Comparison of ENCODE assay signal across 13 cellular contexts in genomic region chr5:91190333-91190680, GRCh38.
DNase-seq lines count a peak whose midpoint lies in the region; ATAC-seq and TF ChIP-seq lines count a peak whose summit lies in the region.
"Had no signal": no experiment of that assay in that cellular context is flagged by ENCODE, and none has a peak within 500 bp of the region (broad histone marks: within the 10 kb centered on the region; RNA-seq: fewer than 3 reads in every experiment).

No MANE protein-coding gene starts in this region.

- H3K27me3 ChIP-seq in esophagus (ENCODE audit: control insufficient read depth in 1 of 2, insufficient read depth in 2 of 2, low read length in 2 of 2) (no peaks in the 10 kb centered on the region), neuronal stem cell (ENCODE audit: control insufficient read depth in 3 of 3, insufficient read depth in 3 of 3, low read depth in 1 of 3, low read length in 3 of 3) (no peaks in the 10 kb centered on the region), vagina (no peaks in the 10 kb centered on the region)

- no peak overlapping the region for H2BK120ac ChIP-seq in neuronal stem cell (ENCODE audit: low read depth, low read length)

- no peak overlapping the region for H4K91ac ChIP-seq in neuronal stem cell (ENCODE audit: low read depth, low read length, poor library complexity)

- peak; percentile 36 for ATAC-seq in Right ventricle myocardium inferior
- no peak for ATAC-seq in stimulated activated naive CD8-positive, alpha-beta T cell treated with anti-CD3 and anti-CD28 coated beads, Interleukin-15, amount 100 ng/mL, for 72 hours

- H3K4me1 ChIP-seq in esophagus (ENCODE audit: control insufficient read depth in 2 of 2, insufficient read depth in 2 of 2, low read length in 1 of 2) (no peaks in the 10 kb centered on the region), neuronal stem cell (ENCODE audit: control insufficient read depth in 2 of 2, insufficient read depth in 1 of 2, low read depth in 1 of 2, low read length in 2 of 2) (no peaks in the 10 kb centered on the region), vagina (peaks cover 24% of the 10 kb centered on the region)

- H3K4me3 ChIP-seq in esophagus (ENCODE audit: low read depth in 1 of 2, low read length in 2 of 2) (no peak overlapping the region), neuronal stem cell (ENCODE audit: low read length in 2 of 2) (no peak overlapping the region), vagina (peak overlapping the region in 1 of 2 donors; percentile 9)

- H3K4me1 Mint-ChIP-seq in activated T-helper 2 cell treated with anti-CD3 and anti-CD28 coated beads, Interferon-gamma antibody, Interleukin-2, Interleukin-4, amounts not matched to agents 10 μg/mL and 5 μg/mL and 100 μg/mL, durations not matched to agents 14 hours and 24 hours and 36 hours (ENCODE audit: low read depth): peaks cover 8% of the 10 kb centered on the region
- peaks cover 6% of the 10 kb centered on the region for H3K4me1 Mint-ChIP-seq in stimulated activated naive CD8-positive, alpha-beta T cell treated with anti-CD3 and anti-CD28 coated beads, Interleukin-15, amount 100 ng/mL, for 72 hours
- H3K4me1 Mint-ChIP-seq: central memory CD8-positive, alpha-beta T cell had no signal

- H4K8ac ChIP-seq in neuronal stem cell (ENCODE audit: low read depth, low read length): no peak overlapping the region

- H3K23ac ChIP-seq in neuronal stem cell (ENCODE audit: low read depth, low read length, poor library complexity): no peak overlapping the region

- no peak overlapping the region for H3K4me3 Mint-ChIP-seq in activated T-helper 2 cell treated with anti-CD3 and anti-CD28 coated beads, Interferon-gamma antibody, Interleukin-2, Interleukin-4, amounts not matched to agents 10 μg/mL and 5 μg/mL and 100 μg/mL, durations not matched to agents 14 hours and 24 hours and 36 hours (ENCODE audit: low read depth)
- H3K4me3 Mint-ChIP-seq in stimulated activated naive CD8-positive, alpha-beta T cell treated with anti-CD3 and anti-CD28 coated beads, Interleukin-15, amount 100 ng/mL, for 72 hours: no peak overlapping the region
- H3K4me3 Mint-ChIP-seq: central memory CD8-positive, alpha-beta T cell; nephron progenitor cell had no signal

- H3K27ac Mint-ChIP-seq in activated T-helper 2 cell treated with anti-CD3 and anti-CD28 coated beads, Interferon-gamma antibody, Interleukin-2, Interleukin-4, amounts not matched to agents 10 μg/mL and 5 μg/mL and 100 μg/mL, durations not matched to agents 14 hours and 24 hours and 36 hours: no peak overlapping the region
- H3K27ac Mint-ChIP-seq in stimulated activated naive CD8-positive, alpha-beta T cell treated with anti-CD3 and anti-CD28 coated beads, Interleukin-15, amount 100 ng/mL, for 72 hours: no peak overlapping the region

- no peak overlapping the region for H3K18ac ChIP-seq in neuronal stem cell (ENCODE audit: low read length)

- H3K9me3 ChIP-seq in esophagus (ENCODE audit: control insufficient read depth in 2 of 2, insufficient read depth in 1 of 2, low read depth in 1 of 2, low read length in 1 of 2) (no peaks in the 10 kb centered on the region), neuronal stem cell (replicated peaks in 1 of 2; ENCODE audit: control insufficient read depth in 2 of 2, insufficient read depth in 1 of 2, low read depth in 1 of 2, low read length in 2 of 2) (no peaks in the 10 kb centered on the region), vagina (no peaks in the 10 kb centered on the region)

- H3K4ac ChIP-seq in neuronal stem cell (ENCODE audit: low read length): no peak overlapping the region

- H3K9me3 Mint-ChIP-seq in activated T-helper 2 cell treated with anti-CD3 and anti-CD28 coated beads, Interferon-gamma antibody, Interleukin-2, Interleukin-4, amounts not matched to agents 10 μg/mL and 5 μg/mL and 100 μg/mL, durations not matched to agents 14 hours and 24 hours and 36 hours: no peaks in the 10 kb centered on the region
- H3K9me3 Mint-ChIP-seq in stimulated activated naive CD8-positive, alpha-beta T cell treated with anti-CD3 and anti-CD28 coated beads, Interleukin-15, amount 100 ng/mL, for 72 hours: no peaks in the 10 kb centered on the region
- H3K9me3 Mint-ChIP-seq: central memory CD8-positive, alpha-beta T cell; nephron progenitor cell had no signal

- H2BK15ac ChIP-seq in neuronal stem cell (ENCODE audit: low read length): no peak overlapping the region

- H3K14ac ChIP-seq in neuronal stem cell (ENCODE audit: low read length): no peak overlapping the region

- no peak overlapping the region for H2AK5ac ChIP-seq in neuronal stem cell (ENCODE audit: low read depth, low read length)

- TF ChIP-seq CTCF in vagina (IDR thresholded peaks at IDR 0.05): no peak

- H3K27ac ChIP-seq in esophagus (ENCODE audit: low read depth in 2 of 2, low read length in 1 of 2) (peak overlapping the region; percentile 45 to 68), neuronal stem cell (replicated peaks; ENCODE audit: low read length) (no peak overlapping the region), vagina (peak overlapping the region; percentile 64)
- H3K27ac ChIP-seq: 22Rv1 had no signal

- no peak for TF ChIP-seq POLR2A in vagina (IDR thresholded peaks at IDR 0.05)

- H2AFZ ChIP-seq in neuronal stem cell (ENCODE audit: low read length): peak overlapping the region; percentile 80

- H3K79me1 ChIP-seq in neuronal stem cell (ENCODE audit: low read depth, low read length): no peaks in the 10 kb centered on the region

- 47 to 64% methylated on average over 3 of the region's 3 CpGs for WGBS in esophagus, 2 donors
- no CpG with 5 or more reads among the region's 3 CpGs for WGBS in neuronal stem cell (ENCODE audit: extremely low coverage in 2 of 2, insufficient read length in 2 of 2, insufficient replicate concordance in 1 of 2), 2 donors

- H2BK5ac ChIP-seq in neuronal stem cell (ENCODE audit: low read length): no peak overlapping the region

- intact Hi-C loops in Right ventricle myocardium inferior (cut with DNase I) (no loop called here), cardiac septum (cut with DNase I) (no loop called here), vagina (cut with DNase I) (no loop called here)
- intact Hi-C loops in activated T-helper 2 cell treated with anti-CD3 and anti-CD28 coated beads, Interferon-gamma antibody, Interleukin-2, Interleukin-4, amounts not matched to agents 10 μg/mL and 5 μg/mL and 100 μg/mL, durations not matched to agents 14 hours and 24 hours and 36 hours (cut with micrococcal nuclease): no loop called here

- DNase-seq in Right ventricle myocardium inferior (ENCODE audit: missing footprints) (no peak), cardiac septum (ENCODE audit: low spot score) (no peak), neuronal stem cell (ENCODE audit: low spot score) (no peak), vagina (ENCODE audit: extremely low spot score in 2 of 2) (no peak), GF-D8 (lab: John Stamatoyannopoulos, UW) (no peak)
- DNase-seq in activated T-helper 2 cell treated with anti-CD3 and anti-CD28 coated beads, Interferon-gamma antibody, Interleukin-2, Interleukin-4, amounts not matched to agents 10 μg/mL and 5 μg/mL and 100 μg/mL, durations not matched to agents 14 hours and 24 hours and 36 hours (ENCODE audit: low spot score): no peak
- DNase-seq in stimulated activated naive CD8-positive, alpha-beta T cell treated with anti-CD3 and anti-CD28 coated beads, Interleukin-15, amount 100 ng/mL, for 72 hours: no peak
- DNase-seq: hippocampal formation, NCI-H510A treated with DMSO at 0.1 percent for 48 hours, nephron progenitor cell had no signal

- H2BK12ac ChIP-seq in neuronal stem cell (ENCODE audit: low read length): no peak overlapping the region

- H3K4me2 ChIP-seq in neuronal stem cell (ENCODE audit: insufficient read depth, low read length, poor library complexity, severe bottlenecking): no peak overlapping the region

- no peaks in the 10 kb centered on the region for H3K36me3 Mint-ChIP-seq in activated T-helper 2 cell treated with anti-CD3 and anti-CD28 coated beads, Interferon-gamma antibody, Interleukin-2, Interleukin-4, amounts not matched to agents 10 μg/mL and 5 μg/mL and 100 μg/mL, durations not matched to agents 14 hours and 24 hours and 36 hours (ENCODE audit: low read depth)

- H3K36me3 ChIP-seq in esophagus (ENCODE audit: control insufficient read depth in 2 of 2, insufficient read depth in 2 of 2, low read length in 1 of 2): no peaks in the 10 kb centered on the region
- H3K36me3 ChIP-seq in neuronal stem cell (replicated peaks in 1 of 2; ENCODE audit: control insufficient read depth in 2 of 2, insufficient read depth in 2 of 2, low read length in 2 of 2): no peaks in the 10 kb centered on the region
- H3K36me3 ChIP-seq in vagina: no peaks in the 10 kb centered on the region

- peaks cover 15% of the 10 kb centered on the region for H3K27me3 Mint-ChIP-seq in activated T-helper 2 cell treated with anti-CD3 and anti-CD28 coated beads, Interferon-gamma antibody, Interleukin-2, Interleukin-4, amounts not matched to agents 10 μg/mL and 5 μg/mL and 100 μg/mL, durations not matched to agents 14 hours and 24 hours and 36 hours (ENCODE audit: low read depth)
- H3K27me3 Mint-ChIP-seq in stimulated activated naive CD8-positive, alpha-beta T cell treated with anti-CD3 and anti-CD28 coated beads, Interleukin-15, amount 100 ng/mL, for 72 hours: peaks cover 16% of the 10 kb centered on the region

- no peak overlapping the region for H3K9ac ChIP-seq in neuronal stem cell (ENCODE audit: low read depth, low read length, poor library complexity)
